In the genomic region with DNA sequence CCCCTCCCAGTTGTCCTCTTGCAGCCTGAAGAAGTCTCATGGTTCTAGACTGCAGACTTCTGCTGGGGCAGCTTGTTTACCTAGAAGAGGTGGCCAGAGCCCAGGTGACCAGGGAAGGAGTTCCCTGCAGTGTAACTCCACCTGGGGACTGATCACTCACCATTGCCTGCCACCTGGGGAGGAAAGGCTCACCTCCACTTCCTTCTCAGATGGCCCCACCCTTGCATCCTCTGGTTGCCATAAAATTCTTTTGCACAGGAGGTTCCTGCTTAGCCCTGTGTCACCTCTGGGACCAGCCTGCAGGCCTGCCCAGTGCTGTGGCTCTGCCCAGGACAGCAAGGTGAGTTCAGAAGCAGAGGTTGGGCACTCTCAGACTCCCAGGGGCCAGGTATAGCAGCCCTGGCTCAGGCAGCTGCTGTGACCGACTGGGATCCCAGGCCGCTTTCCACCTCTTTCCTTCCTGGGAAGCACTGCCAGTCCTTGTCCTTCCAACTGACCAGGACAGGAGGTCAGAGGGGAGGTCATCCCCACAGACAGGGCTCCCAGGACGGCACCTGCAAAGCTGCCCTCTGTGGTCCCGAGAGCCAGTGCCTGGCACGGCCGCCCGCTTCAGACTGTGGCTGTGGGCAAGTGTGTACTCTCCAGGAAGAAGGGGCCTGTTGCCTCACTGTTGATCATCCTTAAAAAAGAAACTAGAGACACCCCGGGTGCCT, we compare ENCODE assay signal across 15 cellular contexts.
"Had no signal": no experiment of that assay in that cellular context is flagged by ENCODE, and none has a peak within 500 bp of the region (broad histone marks: within the 10 kb centered on the region; RNA-seq: fewer than 3 reads in every experiment).

No MANE protein-coding gene starts in this region.

- H3K27me3 Mint-ChIP-seq: activated naive CD8-positive, alpha-beta T cell had no signal

- DNase-seq: activated gamma-delta T cell; activated T-cell treated with anti-CD3 and anti-CD28 coated beads, Interleukin-2, amount 50 U/mL, for 4 hours; amygdala; brain microvascular endothelial cell; cerebellar nuclear complex; dorsolateral prefrontal cortex; foreskin keratinocyte; mesendoderm; stimulated activated naive B cell treated with anti-CD40 and anti-IgM and Interleukin-4, amounts not matched to agents 10 μg/mL and 1 μg/mL and 100 μg/mL, for 72 hours; T-helper 9 cell had no signal

- H3K4me3 Mint-ChIP-seq: activated naive CD8-positive, alpha-beta T cell; activated T-cell treated with anti-CD3 and anti-CD28 coated beads, Interleukin-2, amount 50 U/mL, for 4 hours; stimulated activated naive B cell treated with anti-CD40 and anti-IgM and Interleukin-4, amounts not matched to agents 10 μg/mL and 1 μg/mL and 100 μg/mL, for 72 hours had no signal

- H3K4me1 Mint-ChIP-seq: stimulated activated naive B cell treated with anti-CD40 and anti-IgM and Interleukin-4, amounts not matched to agents 10 μg/mL and 1 μg/mL and 100 μg/mL, for 72 hours had no signal

- H3K36me3 ChIP-seq: brain microvascular endothelial cell, heart left ventricle, tibial nerve had no signal

- H3K27me3 ChIP-seq: brain microvascular endothelial cell, foreskin keratinocyte, heart left ventricle, tibial nerve had no signal

- H3K4me1 ChIP-seq: foreskin keratinocyte, heart left ventricle, tibial nerve had no signal

- H3K27ac ChIP-seq: brain microvascular endothelial cell, dorsolateral prefrontal cortex, foreskin keratinocyte, heart left ventricle, skin epidermis, tibial nerve, VCaP had no signal

- ATAC-seq: activated T-cell treated with anti-CD3 and anti-CD28 coated beads, Interleukin-2, amount 50 U/mL, for 4 hours; foreskin keratinocyte; heart left ventricle; stimulated activated naive B cell treated with anti-CD40 and anti-IgM and Interleukin-4, amounts not matched to agents 10 μg/mL and 1 μg/mL and 100 μg/mL, for 72 hours had no signal

- H3K4me3 ChIP-seq: dorsolateral prefrontal cortex, heart left ventricle, skin epidermis, tibial nerve had no signal

- H3K27ac Mint-ChIP-seq: activated naive CD8-positive, alpha-beta T cell; stimulated activated naive B cell treated with anti-CD40 and anti-IgM and Interleukin-4, amounts not matched to agents 10 μg/mL and 1 μg/mL and 100 μg/mL, for 72 hours had no signal
